Comparison of ENCODE assay signal across 17 cellular contexts in genomic region chr12:84793558-84794367, GRCh38.
A peak's percentile ranks its signal among the peaks of the same experiment; 100 is the strongest.
DNase-seq lines count a peak whose midpoint lies in the region; ATAC-seq, FAIRE-seq and TF ChIP-seq lines count a peak whose summit lies in the region.
"Had no signal": no experiment of that assay in that cellular context is flagged by ENCODE, and none has a peak within 500 bp of the region (broad histone marks: within the 10 kb centered on the region; RNA-seq: fewer than 3 reads in every experiment).

No MANE protein-coding gene starts in this region.

- no peaks in the 10 kb centered on the region for H3K36me3 ChIP-seq in kidney (ENCODE audit: control insufficient read depth in 1 of 2, insufficient read depth in 2 of 2, low read length in 2 of 2)
- H3K36me3 ChIP-seq: left ventricle myocardium inferior had no signal

- H3K56ac ChIP-seq in H9 (ENCODE audit: insufficient read length, low read depth, low read length): no peak overlapping the region

- H3K9me3 ChIP-seq in kidney (ENCODE audit: control insufficient read depth in 1 of 2, low read length in 2 of 2) (no peaks in the 10 kb centered on the region), H9 (ENCODE audit: control insufficient read depth, low read depth, low read length) (no peaks in the 10 kb centered on the region)
- H3K9me3 ChIP-seq: left ventricle myocardium inferior, testis had no signal

- H2BK15ac ChIP-seq in H9 (ENCODE audit: low read depth, low read length): no peak overlapping the region

- H2BK12ac ChIP-seq in H9 (ENCODE audit: insufficient read length, low read depth, low read length): no peak overlapping the region

- no peak overlapping the region for H3T11ph ChIP-seq in H9 (ENCODE audit: low read length)

- no peak overlapping the region for H3K14ac ChIP-seq in H9 (ENCODE audit: insufficient read depth, low read length)

- H4K5ac ChIP-seq in H9 (ENCODE audit: insufficient read length, low read depth, low read length): no peak overlapping the region

- H2BK20ac ChIP-seq in H9 (ENCODE audit: low read depth, low read length, poor library complexity, severe bottlenecking): no peak overlapping the region

- H3K4me3 Mint-ChIP-seq in H9: no peak overlapping the region; a peak in 1 of 5 replicates
- H3K4me3 Mint-ChIP-seq: activated naive CD8-positive, alpha-beta T cell; activated T-cell treated with anti-CD3 and anti-CD28 coated beads, Interleukin-2, amount 50 U/mL, for 72 hours; CD4-positive, alpha-beta T cell; T-helper 2 cell treated with Interferon-gamma antibody and Interleukin-4, amounts not matched to agents 5 μg/mL and 100 μg/mL, for 36 hours had no signal

- H3K4me3 ChIP-seq in AG10803 (ENCODE audit: low read length) (no peak overlapping the region), astrocyte of the spinal cord (ENCODE audit: low read depth, low read length) (no peak overlapping the region), kidney (ENCODE audit: low read length in 2 of 2) (no peak overlapping the region)
- H3K4me3 ChIP-seq: left ventricle myocardium inferior, testis had no signal

- no peaks in the 10 kb centered on the region for H3K23me2 ChIP-seq in H9 (ENCODE audit: insufficient read length, low read depth, low read length, poor library complexity, severe bottlenecking)

- peaks cover 0 to 2% of the 10 kb centered on the region in 2 experiments; a peak in 1 of 5 replicates for H3K9me3 Mint-ChIP-seq in H9
- H3K9me3 Mint-ChIP-seq: T-helper 2 cell treated with Interferon-gamma antibody and Interleukin-4, amounts not matched to agents 5 μg/mL and 100 μg/mL, for 36 hours had no signal

- ATAC-seq in GM21526 (IDR thresholded peaks at IDR 0.05; ENCODE audit: low FRiP score, unreplicated experiment): no peak
- ATAC-seq: activated T-cell treated with anti-CD3 and anti-CD28 coated beads, Interleukin-2, amount 50 U/mL, for 72 hours had no signal

- H3K27ac ChIP-seq in kidney (ENCODE audit: low read depth in 2 of 2, low read length in 2 of 2) (no peak overlapping the region), H9 (ENCODE audit: insufficient read length, low read depth, low read length) (no peak overlapping the region)
- H3K27ac ChIP-seq: left ventricle myocardium inferior, testis had no signal

- in situ Hi-C loops in astrocyte of the spinal cord (cut with HindIII; ENCODE audit: low sequenced_read_pairs): no loop called here

- H3K4me2 ChIP-seq in H9 (ENCODE audit: insufficient read depth, insufficient read length, low read length): no peak overlapping the region

- H2AFZ ChIP-seq in H9 (ENCODE audit: low read length): no peak overlapping the region

- H3K18ac ChIP-seq in H9 (ENCODE audit: insufficient read length, low read depth, low read length): no peak overlapping the region

- peaks cover 45% of the 10 kb centered on the region for H3K27me3 Mint-ChIP-seq in H9 (ENCODE audit: low read depth)
- H3K27me3 Mint-ChIP-seq: activated naive CD8-positive, alpha-beta T cell; CD4-positive, alpha-beta T cell had no signal

- H2BK5ac ChIP-seq in H9 (ENCODE audit: insufficient read length, low read length): no peak overlapping the region

- H2AK5ac ChIP-seq in H9 (ENCODE audit: insufficient read length, low read length): no peak overlapping the region

- no peak overlapping the region for H4K91ac ChIP-seq in H9 (ENCODE audit: insufficient read length, low read depth, low read length)

- intact Hi-C loops in kidney (cut with DNase I): no loop called here

- DNase-seq in AG10803 (ENCODE audit: low read depth): peak; percentile 48
- DNase-seq in HTR-8/SVneo (ENCODE audit: insufficient read length, low spot score): peak; percentile 1
- peak; percentile 67 for DNase-seq in astrocyte of the spinal cord (ENCODE audit: low read depth, low spot score)
- DNase-seq in kidney: peak; percentile 58
- no peak for DNase-seq in NCI-H1930 (lab: John Stamatoyannopoulos, UW)
- DNase-seq in H9: no peak
- DNase-seq in activated naive CD4-positive, alpha-beta T cell treated with anti-CD3 and anti-CD28 coated beads, Interleukin-2, amount 50 U/mL, for 16 hours: no peak
- DNase-seq: activated T-cell treated with anti-CD3 and anti-CD28 coated beads, Interleukin-2, amount 50 U/mL, for 72 hours; CD4-positive, alpha-beta T cell; DMS153; glutamatergic neuron; left ventricle myocardium inferior; NCI-H1105; testis had no signal

- H4K8ac ChIP-seq in H9 (replicated peaks; ENCODE audit: insufficient read length, low read depth, low read length): no peak overlapping the region

- H3K9ac ChIP-seq in kidney (ENCODE audit: low read length in 2 of 2) (no peak overlapping the region), H9 (ENCODE audit: extremely low read depth, insufficient read length, low read length) (no peak overlapping the region)

- no peak overlapping the region for H3K4ac ChIP-seq in H9 (ENCODE audit: low read depth, low read length)

- no peaks in the 10 kb centered on the region for H3K4me1 Mint-ChIP-seq in H9

- no peak overlapping the region for H2BK120ac ChIP-seq in H9 (ENCODE audit: low read depth, low read length, poor library complexity, severe bottlenecking)

- no peaks in the 10 kb centered on the region for H3K36me3 Mint-ChIP-seq in H9 (ENCODE audit: insufficient read depth in 1 of 3, low read depth in 3 of 3)
- H3K36me3 Mint-ChIP-seq: activated naive CD8-positive, alpha-beta T cell had no signal

- H3K4me1 ChIP-seq in kidney (ENCODE audit: control insufficient read depth in 1 of 2, insufficient read depth in 1 of 2, low read depth in 1 of 2, low read length in 2 of 2) (no peaks in the 10 kb centered on the region), H9 (ENCODE audit: insufficient read depth, low read length) (no peaks in the 10 kb centered on the region)
- H3K4me1 ChIP-seq: left ventricle myocardium inferior, testis had no signal

- FAIRE-seq in HTR-8/SVneo (lab: Jason Lieb, UNC): no peak
- no peak for FAIRE-seq in kidney (lab: Jason Lieb, UNC)

- H3K23ac ChIP-seq in H9 (ENCODE audit: insufficient read length, low read depth, low read length): no peak overlapping the region

- H3K27me3 ChIP-seq in H9 (ENCODE audit: insufficient read depth, low read length): no peaks in the 10 kb centered on the region
- H3K27me3 ChIP-seq: testis had no signal

- H3K79me1 ChIP-seq in H9 (ENCODE audit: insufficient read depth, low read depth, low read length, poor library complexity, severe bottlenecking): no peaks in the 10 kb centered on the region

- no peaks in the 10 kb centered on the region for H3K79me2 ChIP-seq in H9 (ENCODE audit: insufficient read depth, low read length)

- no CpG with 5 or more reads among the region's 16 CpGs for WGBS in H9 (ENCODE audit: extremely low coverage, insufficient read length, low lambda C conversion rate)

- TF ChIP-seq CTCF in AG10803 (conservative IDR thresholded peaks at IDR 0.05; ENCODE audit: low read length) (no peak), astrocyte of the spinal cord (IDR thresholded peaks at IDR 0.05; ENCODE audit: low read depth, low read length) (no peak), kidney (IDR thresholded peaks at IDR 0.05; ENCODE audit: borderline replicate concordance, extremely low read depth, insufficient read depth) (no peak), H9 (conservative IDR thresholded peaks at IDR 0.05) (no peak)

- no peak overlapping the region for H3K27ac Mint-ChIP-seq in H9
- H3K27ac Mint-ChIP-seq: activated naive CD8-positive, alpha-beta T cell; activated T-cell treated with anti-CD3 and anti-CD28 coated beads, Interleukin-2, amount 50 U/mL, for 72 hours; CD4-positive, alpha-beta T cell; T-helper 2 cell treated with Interferon-gamma antibody and Interleukin-4, amounts not matched to agents 5 μg/mL and 100 μg/mL, for 36 hours had no signal

- H4K20me1 ChIP-seq in H9 (ENCODE audit: control insufficient read depth, insufficient read depth, insufficient read length): no peaks in the 10 kb centered on the region

Comparison
In these comparisons a context has a peak if more than half of its experiments do, and no peak if none do; other contexts are left out.
1. DNase-seq: peak in AG10803 (single experiment), HTR-8/SVneo (single experiment), astrocyte of the spinal cord (single experiment) and kidney (single experiment); none in NCI-H1930 (0 of 2), H9 (single experiment) and activated naive CD4-positive, alpha-beta T cell treated with anti-CD3 and anti-CD28 coated beads, Interleukin-2, amount 50 U/mL, for 16 hours (single experiment).